ENCODE assay signal across 15 cellular contexts in the genomic region with DNA sequence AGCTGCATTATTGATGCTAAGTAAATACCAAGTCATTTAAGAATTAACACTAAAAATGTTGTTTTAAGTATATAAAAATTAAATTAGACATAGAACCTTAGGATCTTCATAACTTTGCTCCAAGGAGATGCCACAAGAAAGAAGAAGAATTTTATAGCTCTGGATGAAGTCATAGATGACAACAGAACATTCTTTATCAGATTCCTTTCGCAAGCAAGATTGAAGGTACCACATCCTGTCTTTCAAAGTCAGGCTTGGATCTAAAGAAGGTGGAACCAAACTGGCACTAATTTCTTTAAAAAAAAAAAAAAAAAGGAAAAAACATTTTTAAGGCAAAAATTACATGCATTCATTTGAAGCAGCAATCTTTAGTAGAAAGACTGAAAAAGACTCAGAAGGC.
A peak's percentile ranks its signal among the peaks of the same experiment; 100 is the strongest.
DNase-seq lines count a peak whose midpoint lies in the region; ATAC-seq and TF ChIP-seq lines count a peak whose summit lies in the region.
"Had no signal": no experiment of that assay in that cellular context is flagged by ENCODE, and none has a peak within 500 bp of the region (broad histone marks: within the 10 kb centered on the region; RNA-seq: fewer than 3 reads in every experiment).

No MANE protein-coding gene starts in this region.

- H3K27me3 ChIP-seq in H7 (ENCODE audit: control insufficient read depth, insufficient read depth, low read length) = no peaks in the 10 kb centered on the region

- H3K36me3 ChIP-seq in H7 (replicated peaks; ENCODE audit: control insufficient read depth, insufficient read depth, low read length) = peaks cover 7% of the 10 kb centered on the region

- H3K4me3 ChIP-seq in fibroblast of the aortic adventitia (ENCODE audit: low read depth, low read length) = no peak overlapping the region
- H3K4me3 ChIP-seq in H7 (ENCODE audit: insufficient read depth, low read depth, low read length) = no peak overlapping the region

- ATAC-seq in SK-N-SH treated with all-trans-retinoic acid at 6 μM for 48 hours = peak; percentile 68
- ATAC-seq: Right ventricle myocardium inferior had no signal

- peak; percentile 59 for DNase-seq in A172 (ENCODE audit: low spot score)
- DNase-seq in HCEC 1CT = peak; percentile 39
- peak; percentile 21 for DNase-seq in fibroblast of the aortic adventitia (ENCODE audit: low read depth)
- no peak for DNase-seq in DMS153 treated with DMSO at 0.1 percent for 48 hours (lab: John Stamatoyannopoulos, UW; ENCODE audit: unreplicated experiment)
- no peak for DNase-seq in stimulated activated naive CD4-positive, alpha-beta T cell treated with Interleukin-2 at 50 U/mL for 16 hours (lab: John Stamatoyannopoulos, UW)
- DNase-seq in activated T-cell treated with anti-CD3 and anti-CD28 coated beads for 4 hours = no peak
- DNase-seq in H7 = no peak
- DNase-seq: activated B cell treated with CpG ODN at 0.5 μM for 24 hours; CD4-positive, alpha-beta memory T cell; H9; NCI-H1694 treated with DMSO at 0.1 percent for 48 hours; NCI-H446; nephron progenitor cell had no signal

- TF ChIP-seq CTCF in fibroblast of the aortic adventitia (IDR thresholded peaks at IDR 0.05; ENCODE audit: insufficient read depth, low read length) = no peak

TF ChIP-seq in SK-N-SH treated with all-trans-retinoic acid at 6 μM for 48 hours, 23 proteins besides CTCF, POLR2A, EP300 and RAD21:
- peak; percentile 40 for TF ChIP-seq ISL1 (CRISPR knock-in tag; IDR thresholded peaks at IDR 0.05)
- TF ChIP-seq, protein P1, sequence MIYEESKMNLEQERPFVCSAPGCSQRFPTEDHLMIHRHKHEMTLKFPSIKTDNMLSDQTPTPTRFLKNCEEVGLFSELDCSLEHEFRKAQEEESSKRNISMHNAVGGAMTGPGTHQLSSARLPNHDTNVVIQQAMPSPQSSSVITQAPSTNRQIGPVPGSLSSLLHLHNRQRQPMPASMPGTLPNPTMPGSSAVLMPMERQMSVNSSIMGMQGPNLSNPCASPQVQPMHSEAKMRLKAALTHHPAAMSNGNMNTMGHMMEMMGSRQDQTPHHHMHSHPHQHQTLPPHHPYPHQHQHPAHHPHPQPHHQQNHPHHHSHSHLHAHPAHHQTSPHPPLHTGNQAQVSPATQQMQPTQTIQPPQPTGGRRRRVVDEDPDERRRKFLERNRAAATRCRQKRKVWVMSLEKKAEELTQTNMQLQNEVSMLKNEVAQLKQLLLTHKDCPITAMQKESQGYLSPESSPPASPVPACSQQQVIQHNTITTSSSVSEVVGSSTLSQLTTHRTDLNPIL (CRISPR knock-in tag; IDR thresholded peaks at IDR 0.05; ENCODE audit: low read depth) = no peak

Comparison
In these comparisons a context has a peak if more than half of its experiments do, and no peak if none do; other contexts are left out.
1. DNase-seq: peak in A172 (single experiment), HCEC 1CT (single experiment) and fibroblast of the aortic adventitia (single experiment); none in DMS153 treated with DMSO at 0.1 percent for 48 hours (single experiment), stimulated activated naive CD4-positive, alpha-beta T cell treated with Interleukin-2 at 50 U/mL for 16 hours (single experiment), activated T-cell treated with anti-CD3 and anti-CD28 coated beads for 4 hours (single experiment) and H7 (single experiment).